21 cellular contexts compared by ENCODE assay signal in the genomic region with DNA sequence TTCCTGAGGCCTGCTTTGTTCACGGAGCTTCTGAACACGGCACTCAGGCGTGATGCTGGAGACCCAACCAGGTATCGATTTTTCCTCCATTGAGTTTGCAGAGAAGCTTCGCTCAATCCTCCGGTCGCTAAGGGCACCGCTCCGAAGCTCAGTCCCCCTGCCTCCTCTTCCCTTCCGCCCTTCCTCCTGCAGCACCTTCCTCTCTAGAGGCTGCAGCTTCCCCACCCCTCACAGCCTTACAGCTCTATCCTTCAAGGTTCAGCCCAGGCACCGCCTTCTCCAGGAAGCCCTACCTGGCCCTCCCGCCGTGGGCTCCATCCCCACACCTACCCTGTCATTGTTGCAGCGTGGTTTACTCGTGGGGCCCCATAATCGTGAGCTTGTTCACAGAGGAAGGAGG.
A peak's percentile ranks its signal among the peaks of the same experiment; 100 is the strongest.
DNase-seq lines count a peak whose midpoint lies in the region; ATAC-seq and TF ChIP-seq lines count a peak whose summit lies in the region.
"Had no signal": no experiment of that assay in that cellular context is flagged by ENCODE, and none has a peak within 500 bp of the region (broad histone marks: within the 10 kb centered on the region; RNA-seq: fewer than 3 reads in every experiment).

No MANE protein-coding gene starts in this region.

- H3K36me3 Mint-ChIP-seq in glutamatergic neuron (ENCODE audit: unreplicated experiment) (peaks cover 17% of the 10 kb centered on the region), T-helper 17 cell (ENCODE audit: low read depth) (peaks cover 2% of the 10 kb centered on the region), immature natural killer cell (peaks cover 0 to 8% (median 0%) of the 10 kb centered on the region in 3 donors)

- peak overlapping the region; percentile 20 for H3K4me3 Mint-ChIP-seq in glutamatergic neuron (ENCODE audit: unreplicated experiment)
- H3K4me3 Mint-ChIP-seq in T-helper 17 cell = no peak overlapping the region
- no peak overlapping the region for H3K4me3 Mint-ChIP-seq in immature natural killer cell
- H3K4me3 Mint-ChIP-seq: CD4-positive, alpha-beta T cell had no signal

- H3K4me1 Mint-ChIP-seq in glutamatergic neuron (ENCODE audit: low read depth, unreplicated experiment) (peaks cover 22% of the 10 kb centered on the region), T-helper 17 cell (no peaks in the 10 kb centered on the region), immature natural killer cell (no peaks in the 10 kb centered on the region)

- H3K27ac Mint-ChIP-seq in glutamatergic neuron (ENCODE audit: unreplicated experiment) = no peak overlapping the region
- no peak overlapping the region for H3K27ac Mint-ChIP-seq in T-helper 17 cell
- no peak overlapping the region for H3K27ac Mint-ChIP-seq in immature natural killer cell
- H3K27ac Mint-ChIP-seq: CD4-positive, alpha-beta T cell had no signal

- H3K9me3 Mint-ChIP-seq in glutamatergic neuron (ENCODE audit: unreplicated experiment) (peaks cover 7% of the 10 kb centered on the region), immature natural killer cell (peaks cover 0 to 8% (median under 1%) of the 10 kb centered on the region in 6 donors)
- H3K9me3 Mint-ChIP-seq: CD4-positive, alpha-beta T cell had no signal

- H3K27me3 Mint-ChIP-seq in glutamatergic neuron (ENCODE audit: unreplicated experiment) = peaks cover 2% of the 10 kb centered on the region
- peaks cover 30% of the 10 kb centered on the region for H3K27me3 Mint-ChIP-seq in T-helper 17 cell
- peaks cover 2 to 7% (median 7%) of the 10 kb centered on the region in 3 donors for H3K27me3 Mint-ChIP-seq in immature natural killer cell (ENCODE audit: low read depth in 3 of 3)

- no peak for TF ChIP-seq CTCF in glutamatergic neuron (IDR thresholded peaks at IDR 0.05; ENCODE audit: partially characterized antibody, unreplicated experiment)

- ATAC-seq in HG02678 (IDR thresholded peaks at IDR 0.05; ENCODE audit: unreplicated experiment) (no peak), T-helper 17 cell (no peak)
- ATAC-seq: A549, GM12878, HCT116, PC-3 had no signal

- no peaks in the 10 kb centered on the region for H3K9me3 ChIP-seq in T-helper 17 cell (ENCODE audit: control insufficient read depth, low read length, poor library complexity, severe bottlenecking)
- H3K9me3 ChIP-seq: A549, Caco-2 had no signal

- DNase-seq in D341Med (ENCODE audit: low spot score) (peak; percentile 20), NCI-H146 treated with DMSO at 0.1 percent for 48 hours (lab: John Stamatoyannopoulos, UW; ENCODE audit: unreplicated experiment) (peak; percentile 54), glutamatergic neuron (peak; percentile 3), retina (peak; percentile 46), T-helper 17 cell (no peak), immature natural killer cell (no peak)
- DNase-seq: Caco-2; CD4-positive, alpha-beta T cell; DMS153; GDM1; IMR-90; NCI-H1417 treated with DMSO at 0.1 percent for 48 hours; NCI-H2029; NCI-H345; NCI-H524 treated with DMSO at 0.1 percent for 48 hours; PC-3; RPMI8226 had no signal

Comparison
In these comparisons a context has a peak if more than half of its experiments do, and no peak if none do; other contexts are left out.
1. DNase-seq: peak in D341Med (single experiment), NCI-H146 treated with DMSO at 0.1 percent for 48 hours (single experiment), glutamatergic neuron (single experiment) and retina (single experiment); none in T-helper 17 cell (0 of 3) and immature natural killer cell (0 of 3).